8 cellular contexts compared by ENCODE assay signal in the genomic region with DNA sequence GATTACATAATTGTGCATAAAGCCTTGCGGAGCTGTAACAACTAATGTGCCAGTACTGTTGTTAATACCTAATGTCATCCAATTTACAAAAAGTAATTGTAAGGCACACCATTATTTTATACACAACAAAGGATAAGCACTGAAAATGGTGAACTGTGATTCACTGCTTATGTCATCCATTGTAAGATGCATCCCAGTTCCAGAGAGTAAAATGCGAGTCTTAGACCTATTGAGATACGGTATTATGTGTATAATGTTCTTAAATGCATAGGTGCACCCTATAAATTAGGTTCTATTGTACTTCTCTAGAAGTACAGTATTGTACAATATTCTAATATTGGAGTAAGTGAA. TPM values are rescaled to one million over a fixed set of nuclear protein-coding genes. Genes with fewer than 3 reads are reported as not detected.
DNase-seq lines count a peak whose midpoint lies in the region; ATAC-seq and TF ChIP-seq lines count a peak whose summit lies in the region.

No MANE protein-coding gene starts in this region.

- H3K36me3 ChIP-seq in HUES6 (ENCODE audit: control insufficient read depth, insufficient read depth, low read length) (peaks cover 38% of the 10 kb centered on the region), stomach smooth muscle (ENCODE audit: control insufficient read depth in 2 of 2, insufficient read depth in 2 of 2, low read length in 2 of 2) (peaks cover 10 to 20% of the 10 kb centered on the region in 2 donors)

- H3K4me1 Mint-ChIP-seq in activated naive CD8-positive, alpha-beta T cell (ENCODE audit: low read depth), result peaks cover 16% of the 10 kb centered on the region

- H3K9me3 ChIP-seq in HUES6 (ENCODE audit: control insufficient read depth, insufficient read depth, low read depth, low read length) (no peaks in the 10 kb centered on the region), iPS-18c (ENCODE audit: control insufficient read depth, insufficient read depth, low read length) (no peaks in the 10 kb centered on the region), stomach smooth muscle (ENCODE audit: control insufficient read depth in 2 of 2, low read length in 2 of 2) (no peaks in the 10 kb centered on the region)

- TF ChIP-seq CTCF in AG10803 (conservative IDR thresholded peaks at IDR 0.05; ENCODE audit: low read length), result no peak

- no peaks in the 10 kb centered on the region for H3K27me3 ChIP-seq in HUES6 (ENCODE audit: control insufficient read depth, insufficient read depth, low read length)
- no peaks in the 10 kb centered on the region for H3K27me3 ChIP-seq in stomach smooth muscle (ENCODE audit: control insufficient read depth in 1 of 2, insufficient read depth in 2 of 2, low read length in 2 of 2)

- peaks cover 7% of the 10 kb centered on the region for H3K36me3 Mint-ChIP-seq in activated naive CD8-positive, alpha-beta T cell

- no peaks in the 10 kb centered on the region for H3K27me3 Mint-ChIP-seq in activated naive CD8-positive, alpha-beta T cell

- H3K27ac ChIP-seq in HUES6 (ENCODE audit: low read depth, low read length), result peak overlapping the region; percentile 39; the same call in 1 of the 2 replicates
- H3K27ac ChIP-seq in stomach smooth muscle (ENCODE audit: low read length), result peak overlapping the region; percentile 90

- peak overlapping the region; percentile 98 for H3K4me3 Mint-ChIP-seq in activated naive CD8-positive, alpha-beta T cell

- H3K4me3 ChIP-seq in AG10803 (ENCODE audit: low read length) (peak overlapping the region; percentile 96), HUES6 (ENCODE audit: low read depth, low read length) (peak overlapping the region; percentile 80), iPS-18c (ENCODE audit: insufficient read depth, low read depth, low read length) (peak overlapping the region; percentile 77), stomach smooth muscle (ENCODE audit: low read length in 2 of 2) (peak overlapping the region; percentile 90 to 98)

- H3K9ac ChIP-seq in HUES6 (ENCODE audit: low read length) (peak overlapping the region; percentile 87), stomach smooth muscle (ENCODE audit: low read length in 2 of 2) (peak overlapping the region; percentile 98 to 99)

- no peaks in the 10 kb centered on the region for H3K9me3 Mint-ChIP-seq in activated naive CD8-positive, alpha-beta T cell (ENCODE audit: low read depth)

- H3K4me1 ChIP-seq in HUES6 (ENCODE audit: control insufficient read depth, insufficient read depth, low read length) (no peaks in the 10 kb centered on the region), stomach smooth muscle (ENCODE audit: control insufficient read depth, insufficient read depth, low read length) (no peaks in the 10 kb centered on the region)

- peak overlapping the region; percentile 96 for H3K27ac Mint-ChIP-seq in activated naive CD8-positive, alpha-beta T cell

- DNase-seq in AG10803 (ENCODE audit: low read depth) (peak; percentile 13), putamen (ENCODE audit: low spot score) (no peak), mesenteric fat pad (ENCODE audit: low spot score) (no peak)

- no peak for ATAC-seq in GM19395 (IDR thresholded peaks at IDR 0.05; ENCODE audit: unreplicated experiment)

RNA-seq across cellular contexts. Expression of a gene that starts 0.4 kb away (rescaled TPM):
- 9.8 TPM for total RNA-seq in mesenteric fat pad

RNA-seq across cellular contexts. Expression of a gene that starts 10.8 kb away (rescaled TPM):
- 22.1 TPM for total RNA-seq in mesenteric fat pad

RNA-seq across cellular contexts. Expression of a gene that starts 38.1 kb away (rescaled TPM):
- total RNA-seq in mesenteric fat pad, result 11.1 TPM
